15 cellular contexts compared by ENCODE assay signal in genomic region chr3:134350861-134351311, GRCh38. TPM values are rescaled to one million over a fixed set of nuclear protein-coding genes. Genes with fewer than 3 reads are reported as not detected.
DNase-seq lines count a peak whose midpoint lies in the region; ATAC-seq and TF ChIP-seq lines count a peak whose summit lies in the region.
"Had no signal": no experiment of that assay in that cellular context is flagged by ENCODE, and none has a peak within 500 bp of the region (broad histone marks: within the 10 kb centered on the region; RNA-seq: fewer than 3 reads in every experiment).

No MANE protein-coding gene starts in this region.

- H3K36me3 ChIP-seq in lung (ENCODE audit: control insufficient read depth in 2 of 2, insufficient read depth in 2 of 2, low read length in 2 of 2) (peaks cover 5 to 11% of the 10 kb centered on the region in 2 donors), tibial nerve (peaks cover 0 to 85% (median 4%) of the 10 kb centered on the region in 3 donors), A673 (ENCODE audit: insufficient read depth, low read length, poor library complexity, severe bottlenecking) (peaks cover 20% of the 10 kb centered on the region)

- DNase-seq in NCI-H2171 treated with DMSO at 0.1 percent for 48 hours (lab: John Stamatoyannopoulos, UW) (peak; percentile 10), NCI-H2171 (lab: John Stamatoyannopoulos, UW) (no peak), cerebellar cortex (ENCODE audit: low spot score) (peak; percentile 93), lung (ENCODE audit: low spot score) (peak; percentile 50), tibial nerve (ENCODE audit: low spot score in 2 of 2) (no peak), AML-193 (lab: John Stamatoyannopoulos, UW) (no peak), A673 (ENCODE audit: low spot score) (no peak)
- DNase-seq: activated CD8-positive, alpha-beta memory T cell treated with anti-CD3 and anti-CD28 coated beads for 24 hours; activated naive CD8-positive, alpha-beta T cell treated with anti-CD3 and anti-CD28 coated beads, Interleukin-2, amount 10 ng/mL, durations not matched to agents 7 days and 5 days; DND-41; effector CD8-positive, alpha-beta T cell; naive B cell; NCI-H1694 had no signal

- CTCF ChIA-PET in A673 (lab: Charles Lee), result no interaction called here

- TF ChIP-seq CTCF in lung (IDR thresholded peaks at IDR 0.05; ENCODE audit: control extremely low read depth, extremely low read depth) (no peak), tibial nerve (IDR thresholded peaks at IDR 0.05) (no peak), A673 (conservative IDR thresholded peaks at IDR 0.05; ENCODE audit: low read depth, low read length) (no peak)

- H3K27ac ChIP-seq in lung (ENCODE audit: low read depth in 1 of 2, low read length in 1 of 2), result peak overlapping the region in 1 of 2 donors; percentile 63
- peak overlapping the region; percentile 33 to 79 (median 50) for H3K27ac ChIP-seq in tibial nerve
- no peak overlapping the region for H3K27ac ChIP-seq in A673 (ENCODE audit: low read depth, low read length, poor library complexity, severe bottlenecking)

- H3K4me1 ChIP-seq in lung (ENCODE audit: control insufficient read depth in 2 of 2, insufficient read depth in 2 of 2, low read length in 2 of 2) (peaks cover 4 to 43% of the 10 kb centered on the region in 2 donors), tibial nerve (peaks cover 0 to 56% (median 42%) of the 10 kb centered on the region in 4 donors), A673 (ENCODE audit: insufficient read depth, low read length, poor library complexity, severe bottlenecking) (no peaks in the 10 kb centered on the region)

- H3K4me3 ChIP-seq in lung (no peak overlapping the region), tibial nerve (no peak overlapping the region), A673 (ENCODE audit: low read depth, low read length, poor library complexity, severe bottlenecking) (no peak overlapping the region)

- H3K27me3 ChIP-seq in lung (ENCODE audit: control insufficient read depth, insufficient read depth), result no peaks in the 10 kb centered on the region
- no peaks in the 10 kb centered on the region for H3K27me3 ChIP-seq in tibial nerve
- H3K27me3 ChIP-seq in A673 (replicated peaks; ENCODE audit: insufficient read depth, low read depth, low read length, poor library complexity), result no peaks in the 10 kb centered on the region

- POLR2A ChIA-PET in A673 (lab: Charles Lee; ENCODE audit: low non-redundant PET), result no interaction called here

- 78 to 86% methylated on average over 4 of the region's 4 CpGs for WGBS in lung, 2 donors
- 81 to 83% methylated on average over 3 to 4 of the region's 4 CpGs for WGBS in tibial nerve, 2 donors

- TF ChIP-seq POLR2A in tibial nerve (IDR thresholded peaks at IDR 0.05), result no peak

- no TSS peak for BruUV-seq in A673 (replicated peaks; lab: Mats Ljungman, UMichigan)

- intact Hi-C loops in A673 (cut with micrococcal nuclease; ENCODE audit: unreplicated experiment), result no loop called here

- TF ChIP-seq EP300 in tibial nerve (IDR thresholded peaks at IDR 0.05), result no peak

- peak; percentile 22 for ATAC-seq in lung (ENCODE audit: insufficient read depth, low FRiP score)
- no peak for ATAC-seq in HG02840 (IDR thresholded peaks at IDR 0.05; ENCODE audit: low FRiP score, unreplicated experiment)
- ATAC-seq: HepG2 had no signal

- H3K9me3 ChIP-seq in lung (ENCODE audit: control insufficient read depth in 2 of 2, insufficient read depth in 1 of 2, low read length in 1 of 2) (no peaks in the 10 kb centered on the region), tibial nerve (peaks cover 0 to 11% (median 0%) of the 10 kb centered on the region in 4 donors), A673 (ENCODE audit: low read depth, low read length, poor library complexity, severe bottlenecking) (no peaks in the 10 kb centered on the region)

RNA-seq across cellular contexts. Expression of gene AMOTL2, which starts 23.4 kb away (rescaled TPM):
- total RNA-seq in lung (100 to 1,000 TPM; 122 to 129 TPM), tibial nerve (100 to 1,000 TPM; 216 to 337 (median 255) TPM), A673 (2021) (38.9 and 59.6 TPM in 2 replicates)
- polyA plus RNA-seq in lung, result 10 to 100 TPM; 27.4 to 30.1 TPM
- total RNA-seq: activated naive CD8-positive, alpha-beta T cell treated with anti-CD3 and anti-CD28 coated beads, Interleukin-2, amount 10 ng/mL, durations not matched to agents 7 days and 5 days had no signal

Comparison
In these comparisons a context has a peak if more than half of its experiments do, and no peak if none do; other contexts are left out.
1. DNase-seq: peak in NCI-H2171 treated with DMSO at 0.1 percent for 48 hours (single experiment), cerebellar cortex (single experiment) and lung (single experiment); none in NCI-H2171 (single experiment), tibial nerve (0 of 2), AML-193 (0 of 2) and A673 (single experiment).